In genomic region chr6:36701401-36701991, GRCh38 we compare ENCODE assay signal across 1 cellular context.
TF ChIP-seq lines count a peak whose summit lies in the region.

No MANE protein-coding gene starts in this region.

TF ChIP-seq in K562, 482 proteins besides CTCF, POLR2A, EP300 and RAD21 (continued from another document):
- TF ChIP-seq ZNF280A (IDR thresholded peaks at IDR 0.05; ENCODE audit: low read depth, partially characterized antibody) (no peak), DLX4 (CRISPR knock-in tag; IDR thresholded peaks at IDR 0.05) (no peak), CBX8 (IDR thresholded peaks at IDR 0.05; ENCODE audit: borderline replicate concordance, extremely low read depth, low read depth, low read length, poor library complexity, severe bottlenecking) (no peak), ZNF184 (CRISPR knock-in tag; IDR thresholded peaks at IDR 0.05) (no peak), HEY1 (CRISPR knock-in tag; IDR thresholded peaks at IDR 0.05; ENCODE audit: borderline replicate concordance) (no peak), DEAF1 (CRISPR knock-in tag; IDR thresholded peaks at IDR 0.05) (peak; percentile 30; the same call in 1 of the 2 replicates), SMARCA5 (IDR thresholded peaks at IDR 0.05) (peak; percentile 87; the same call in 1 of the 2 replicates), ZNF584 (CRISPR knock-in tag; IDR thresholded peaks at IDR 0.05; ENCODE audit: low read depth) (no peak), PHF8 (IDR thresholded peaks at IDR 0.05; ENCODE audit: borderline replicate concordance, low read length) (no peak), HDAC6 (IDR thresholded peaks at IDR 0.05; ENCODE audit: low read depth, low read length) (no peak), SRSF1 (IDR thresholded peaks at IDR 0.05; ENCODE audit: low read depth, low read length) (no peak), CTBP1 (IDR thresholded peaks at IDR 0.05; ENCODE audit: borderline replicate concordance) (0 out of 2 replicates have a peak, but pooled peaks have one; percentile 24), CBX1 (IDR thresholded peaks at IDR 0.05; ENCODE audit: low read depth) (peak; percentile 46; the same call in 1 of the 2 replicates), ZKSCAN3 (CRISPR knock-in tag; IDR thresholded peaks at IDR 0.05) (no peak), AFF1 (IDR thresholded peaks at IDR 0.05; ENCODE audit: low read depth in 1 of 2, partially characterized antibody in 2 of 2) (no peak), RBM25 (IDR thresholded peaks at IDR 0.05; ENCODE audit: low read depth, low read length, severe bottlenecking) (peak; percentile 85), ZNF778 (CRISPR knock-in tag; IDR thresholded peaks at IDR 0.05) (no peak), SMARCE1 (IDR thresholded peaks at IDR 0.05) (no peak), ZNF395 (CRISPR knock-in tag; IDR thresholded peaks at IDR 0.05) (no peak), MXD1 (CRISPR knock-in tag; IDR thresholded peaks at IDR 0.05; ENCODE audit: borderline replicate concordance, poor library complexity, severe bottlenecking) (no peak), U2AF2 (optimal IDR thresholded peaks at IDR 0.05; ENCODE audit: low read depth, low read length) (no peak), EP400 (IDR thresholded peaks at IDR 0.05) (no peak), ZC3H11A (IDR thresholded peaks at IDR 0.05; ENCODE audit: low read depth, low read length) (no peak), POLR3A (IDR thresholded peaks at IDR 0.05; ENCODE audit: borderline replicate concordance, extremely low read depth, insufficient read depth, insufficient read length) (no peak), PRMT5 (CRISPR knock-in tag; IDR thresholded peaks at IDR 0.05) (no peak), MLX (CRISPR knock-in tag; conservative IDR thresholded peaks at IDR 0.05) (no peak), ARID3B (CRISPR knock-in tag; IDR thresholded peaks at IDR 0.05; ENCODE audit: borderline replicate concordance) (no peak), ATF1 (CRISPR knock-in tag; IDR thresholded peaks at IDR 0.05) (no peak), ATF1 (tag; IDR thresholded peaks at IDR 0.05) (no peak), HINFP (tag; conservative IDR thresholded peaks at IDR 0.05; ENCODE audit: low read depth) (no peak), THRAP3 (IDR thresholded peaks at IDR 0.05; ENCODE audit: borderline replicate concordance) (no peak), ZNF436 (CRISPR knock-in tag; IDR thresholded peaks at IDR 0.05) (peak; percentile 49; the same call in 1 of the 2 replicates), ZNF408 (CRISPR knock-in tag; IDR thresholded peaks at IDR 0.05; ENCODE audit: low read depth) (no peak), BDP1 (IDR thresholded peaks at IDR 0.05; ENCODE audit: insufficient read depth, insufficient read length) (no peak)
TF ChIP-seq in K562: peak in this region for 12.
